In genomic region chr2:175964195-175964594, GRCh38 we compare ENCODE assay signal across 13 cellular contexts. TPM values are rescaled to one million over a fixed set of nuclear protein-coding genes. Genes with fewer than 3 reads are reported as not detected.
DNase-seq lines count a peak whose midpoint lies in the region; ATAC-seq, FAIRE-seq and TF ChIP-seq lines count a peak whose summit lies in the region.
"Had no signal": no experiment of that assay in that cellular context is flagged by ENCODE, and none has a peak within 500 bp of the region (broad histone marks: within the 10 kb centered on the region; RNA-seq: fewer than 3 reads in every experiment).

No MANE protein-coding gene starts in this region.

- H3K27me3 Mint-ChIP-seq in activated CD4-positive, alpha-beta memory T cell treated with anti-CD3 and anti-CD28 coated beads for 36 hours = no peaks in the 10 kb centered on the region
- H3K27me3 Mint-ChIP-seq: activated B cell treated with CpG ODN at 0.5 μM for 24 hours; natural killer cell treated with Interleukin-12 subunit alpha and Interleukin-12 subunit beta and Interleukin-15 and Interleukin-18, amount 100 ng/mL, for 72 hours had no signal

- H3K9me3 Mint-ChIP-seq in activated CD4-positive, alpha-beta memory T cell treated with anti-CD3 and anti-CD28 coated beads for 36 hours = peaks cover 4% of the 10 kb centered on the region
- H3K9me3 Mint-ChIP-seq: natural killer cell treated with Interleukin-12 subunit alpha and Interleukin-12 subunit beta and Interleukin-15 and Interleukin-18, amount 100 ng/mL, for 72 hours had no signal

- H3K9ac ChIP-seq in DND-41 (ENCODE audit: low read depth, low read length) (no peak overlapping the region), OCI-LY3 (ENCODE audit: low read length) (no peak overlapping the region)

- H3K27me3 ChIP-seq in DND-41 (ENCODE audit: insufficient read depth, low read length, poor library complexity) = no peaks in the 10 kb centered on the region
- no peaks in the 10 kb centered on the region for H3K27me3 ChIP-seq in OCI-LY3 (ENCODE audit: low read depth, low read length)
- H3K27me3 ChIP-seq: left lung, suprapubic skin had no signal

- FAIRE-seq in RCC 7860 (lab: Jason Lieb, UNC) = no peak

- H3K27ac ChIP-seq in C4-2B = no peak overlapping the region
- no peak overlapping the region for H3K27ac ChIP-seq in DND-41 (ENCODE audit: low read length)
- H3K27ac ChIP-seq in OCI-LY3 (ENCODE audit: low read length) = no peak overlapping the region
- H3K27ac ChIP-seq: left lung, suprapubic skin had no signal

- H3K4me1 ChIP-seq in DND-41 (ENCODE audit: insufficient read depth, low read length) = no peaks in the 10 kb centered on the region
- no peaks in the 10 kb centered on the region for H3K4me1 ChIP-seq in OCI-LY3 (ENCODE audit: low read length)
- H3K4me1 ChIP-seq: left lung, suprapubic skin had no signal

- H2AFZ ChIP-seq in DND-41 (ENCODE audit: low read depth, low read length) = no peak overlapping the region
- no peak overlapping the region for H2AFZ ChIP-seq in OCI-LY3 (ENCODE audit: low read depth, low read length)

- no peaks in the 10 kb centered on the region for H3K79me2 ChIP-seq in DND-41 (ENCODE audit: insufficient read depth, low read length)
- H3K79me2 ChIP-seq in OCI-LY3 (ENCODE audit: low read length) = no peaks in the 10 kb centered on the region

- peak; percentile 61 for TF ChIP-seq CTCF in C4-2B (conservative IDR thresholded peaks at IDR 0.05)
- peak; percentile 20 for TF ChIP-seq CTCF in DND-41 (IDR thresholded peaks at IDR 0.05; ENCODE audit: borderline replicate concordance, extremely low read depth, low read length, poor library complexity, severe bottlenecking)
- peak; percentile 46 for TF ChIP-seq CTCF in OCI-LY3 (IDR thresholded peaks at IDR 0.05; ENCODE audit: low read depth, low read length)
- peak; percentile 39 for TF ChIP-seq CTCF in epithelial cell of proximal tubule (conservative IDR thresholded peaks at IDR 0.05; ENCODE audit: low read depth, low read length)

- intact Hi-C loops in activated CD4-positive, alpha-beta memory T cell treated with anti-CD3 and anti-CD28 coated beads for 36 hours (cut with micrococcal nuclease) = no loop called here

- H4K20me1 ChIP-seq in DND-41 (ENCODE audit: insufficient read depth, low read length) = no peaks in the 10 kb centered on the region
- no peaks in the 10 kb centered on the region for H4K20me1 ChIP-seq in OCI-LY3 (ENCODE audit: insufficient read depth, low read length)

- H3K27ac Mint-ChIP-seq in activated CD4-positive, alpha-beta memory T cell treated with anti-CD3 and anti-CD28 coated beads for 36 hours = no peak overlapping the region
- H3K27ac Mint-ChIP-seq: activated B cell treated with CpG ODN at 0.5 μM for 24 hours; CD8-positive, alpha-beta T cell; natural killer cell treated with Interleukin-12 subunit alpha and Interleukin-12 subunit beta and Interleukin-15 and Interleukin-18, amount 100 ng/mL, for 72 hours had no signal

- ATAC-seq in DND-41 (ENCODE audit: insufficient read depth, low read depth) (no peak), GM18909 (IDR thresholded peaks at IDR 0.05; ENCODE audit: poor library complexity, unreplicated experiment) (no peak)
- ATAC-seq: CD8-positive, alpha-beta T cell; left lung; natural killer cell treated with Interleukin-12 subunit alpha and Interleukin-12 subunit beta and Interleukin-15 and Interleukin-18, amount 100 ng/mL, for 72 hours had no signal

- POLR2A ChIA-PET in activated CD4-positive, alpha-beta memory T cell treated with anti-CD3 and anti-CD28 coated beads for 36 hours (lab: Charles Lee) = no interaction called here

- CTCF ChIA-PET in activated CD4-positive, alpha-beta memory T cell treated with anti-CD3 and anti-CD28 coated beads for 36 hours (lab: Charles Lee) = interaction anchor here (0.7 kb wide), 2 partner anchors 274 to 491 kb away, joined by 3 read pairs; no protein-coding TSS in a partner anchor

- no peak overlapping the region for H3K4me3 ChIP-seq in DND-41 (ENCODE audit: low read depth in 1 of 2, low read length in 2 of 2)
- no peak overlapping the region for H3K4me3 ChIP-seq in OCI-LY3 (ENCODE audit: low read length)
- no peak overlapping the region for H3K4me3 ChIP-seq in epithelial cell of proximal tubule (ENCODE audit: low read depth, low read length)
- H3K4me3 ChIP-seq: left lung, suprapubic skin had no signal

- H3K9me3 ChIP-seq in DND-41 (ENCODE audit: insufficient read depth, low read length, severe bottlenecking) = no peaks in the 10 kb centered on the region
- H3K9me3 ChIP-seq in OCI-LY3 (ENCODE audit: insufficient read depth, low read length) = no peaks in the 10 kb centered on the region
- H3K9me3 ChIP-seq: suprapubic skin had no signal

- peaks cover 52% of the 10 kb centered on the region for H3K36me3 Mint-ChIP-seq in activated CD4-positive, alpha-beta memory T cell treated with anti-CD3 and anti-CD28 coated beads for 36 hours

- H3K36me3 ChIP-seq in DND-41 (ENCODE audit: insufficient read depth, low read length) (peaks cover 32% of the 10 kb centered on the region), OCI-LY3 (replicated peaks; ENCODE audit: low read depth, low read length) (no peaks in the 10 kb centered on the region)

- no peak for DNase-seq in DND-41
- DNase-seq in epithelial cell of proximal tubule (ENCODE audit: low read depth) = no peak
- no peak for DNase-seq in RCC 7860 (ENCODE audit: low spot score)
- no peak for DNase-seq in activated CD4-positive, alpha-beta memory T cell treated with anti-CD3 and anti-CD28 coated beads for 36 hours
- DNase-seq in inferior parietal cortex (ENCODE audit: extremely low spot score) = no peak
- DNase-seq: activated B cell treated with CpG ODN at 0.5 μM for 24 hours; CD8-positive, alpha-beta T cell; left lung had no signal

- H3K4me1 Mint-ChIP-seq in activated CD4-positive, alpha-beta memory T cell treated with anti-CD3 and anti-CD28 coated beads for 36 hours (ENCODE audit: low read depth) = no peaks in the 10 kb centered on the region
- H3K4me1 Mint-ChIP-seq: activated B cell treated with CpG ODN at 0.5 μM for 24 hours had no signal

- H3K4me2 ChIP-seq in DND-41 (ENCODE audit: insufficient read depth, low read length) = no peak overlapping the region
- H3K4me2 ChIP-seq in OCI-LY3 (ENCODE audit: low read length) = no peak overlapping the region

- no peak overlapping the region for H3K4me3 Mint-ChIP-seq in activated CD4-positive, alpha-beta memory T cell treated with anti-CD3 and anti-CD28 coated beads for 36 hours
- H3K4me3 Mint-ChIP-seq: activated B cell treated with CpG ODN at 0.5 μM for 24 hours; CD8-positive, alpha-beta T cell; natural killer cell treated with Interleukin-12 subunit alpha and Interleukin-12 subunit beta and Interleukin-15 and Interleukin-18, amount 100 ng/mL, for 72 hours had no signal

RNA-seq across cellular contexts. Expression of gene LNPK, which starts 37.9 kb away (rescaled TPM):
- 21.0 and 22.5 TPM in 2 replicates for total RNA-seq in epithelial cell of proximal tubule
- 10 to 100 TPM; 31.2 to 36.6 TPM for total RNA-seq in activated CD4-positive, alpha-beta memory T cell treated with anti-CD3 and anti-CD28 coated beads for 36 hours
